In the genomic region with DNA sequence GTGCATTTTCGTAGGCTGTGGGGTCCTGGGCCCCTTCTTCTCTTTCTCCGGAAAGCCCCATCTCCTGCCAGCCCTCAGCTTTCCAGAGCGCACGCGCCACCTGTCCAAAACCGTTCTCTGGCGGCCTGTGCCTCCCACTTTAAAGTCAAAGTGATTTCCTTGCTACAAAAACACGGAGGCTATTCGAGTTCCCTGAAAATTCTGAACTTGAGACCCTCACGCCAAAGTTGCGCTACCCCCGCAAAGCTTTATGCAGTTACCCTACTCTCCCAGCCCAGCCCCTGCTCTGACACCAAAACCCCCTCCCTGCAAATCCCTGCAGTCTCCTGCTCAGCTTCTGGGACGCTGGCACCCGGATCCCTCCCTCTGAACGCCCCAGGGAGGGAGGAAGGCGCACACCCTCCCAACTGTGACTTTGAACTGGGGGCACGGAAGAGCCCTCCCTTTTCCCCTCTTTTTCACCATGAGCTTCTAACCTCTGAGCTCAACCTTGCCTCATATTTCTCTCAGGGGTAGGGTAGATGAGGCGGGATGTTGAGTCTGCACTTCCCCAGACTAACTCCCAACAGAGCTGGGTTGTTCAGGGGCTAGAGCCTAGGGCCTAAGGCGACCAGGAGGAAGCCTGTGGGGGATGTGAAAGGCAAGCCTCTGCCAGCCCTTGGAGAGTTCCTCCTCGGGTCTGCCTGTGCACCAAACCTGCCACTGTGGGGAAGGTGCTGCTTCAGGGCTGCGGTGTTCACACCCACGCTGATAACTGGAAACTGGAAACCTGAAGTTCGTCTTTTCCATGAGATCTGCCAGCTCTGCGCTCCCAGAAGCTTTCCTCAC, we compare ENCODE assay signal across 2 cellular contexts.
TF ChIP-seq lines count a peak whose summit lies in the region.

No MANE protein-coding gene starts in this region.

TF ChIP-seq in GM23338, 12 proteins besides CTCF, POLR2A, EP300 and RAD21:
- TF ChIP-seq EZH2 (IDR thresholded peaks at IDR 0.05; ENCODE audit: low read depth, unreplicated experiment): no peak
- no peak for TF ChIP-seq ZNF331 (CRISPR knock-in tag; IDR thresholded peaks at IDR 0.05; ENCODE audit: low read depth)
- TF ChIP-seq STAT1 (IDR thresholded peaks at IDR 0.05; ENCODE audit: unreplicated experiment): no peak
- TF ChIP-seq ZNF462 (CRISPR knock-in tag; IDR thresholded peaks at IDR 0.05): no peak
- TF ChIP-seq ZNF114 (CRISPR knock-in tag; IDR thresholded peaks at IDR 0.05): no peak
- TF ChIP-seq NANOG (IDR thresholded peaks at IDR 0.05; ENCODE audit: borderline replicate concordance): no peak
- TF ChIP-seq EZH2phosphoT487 (IDR thresholded peaks at IDR 0.05; ENCODE audit: unreplicated experiment): no peak
- no peak for TF ChIP-seq CREB1 (CRISPR knock-in tag; IDR thresholded peaks at IDR 0.05; ENCODE audit: low read depth)
- TF ChIP-seq ETS1 (IDR thresholded peaks at IDR 0.05): no peak

TF ChIP-seq in GM12878, 131 proteins besides CTCF, POLR2A, EP300 and RAD21:
- TF ChIP-seq IKZF1 (conservative IDR thresholded peaks at IDR 0.05) (peak; percentile 34; the same call in 1 of the 2 replicates), HDAC6 (IDR thresholded peaks at IDR 0.05; ENCODE audit: unreplicated experiment) (peak; percentile 41), SPI1 (IDR thresholded peaks at IDR 0.05; ENCODE audit: borderline replicate concordance, insufficient read depth, low read depth, low read length) (no peak), BHLHE40 (IDR thresholded peaks at IDR 0.05; ENCODE audit: borderline replicate concordance in 1 of 2, low read depth in 2 of 2, low read length in 1 of 2) (peak in 1 of 2 experiments; percentile 1; a peak in 1 of 4 replicates), IKZF2 (IDR thresholded peaks at IDR 0.05) (peak in 1 of 2 experiments; percentile 12; a peak in 1 of 4 replicates), YY1 (IDR thresholded peaks at IDR 0.05; ENCODE audit: low read depth, low read length) (no peak)
- TF ChIP-seq, protein P1, sequence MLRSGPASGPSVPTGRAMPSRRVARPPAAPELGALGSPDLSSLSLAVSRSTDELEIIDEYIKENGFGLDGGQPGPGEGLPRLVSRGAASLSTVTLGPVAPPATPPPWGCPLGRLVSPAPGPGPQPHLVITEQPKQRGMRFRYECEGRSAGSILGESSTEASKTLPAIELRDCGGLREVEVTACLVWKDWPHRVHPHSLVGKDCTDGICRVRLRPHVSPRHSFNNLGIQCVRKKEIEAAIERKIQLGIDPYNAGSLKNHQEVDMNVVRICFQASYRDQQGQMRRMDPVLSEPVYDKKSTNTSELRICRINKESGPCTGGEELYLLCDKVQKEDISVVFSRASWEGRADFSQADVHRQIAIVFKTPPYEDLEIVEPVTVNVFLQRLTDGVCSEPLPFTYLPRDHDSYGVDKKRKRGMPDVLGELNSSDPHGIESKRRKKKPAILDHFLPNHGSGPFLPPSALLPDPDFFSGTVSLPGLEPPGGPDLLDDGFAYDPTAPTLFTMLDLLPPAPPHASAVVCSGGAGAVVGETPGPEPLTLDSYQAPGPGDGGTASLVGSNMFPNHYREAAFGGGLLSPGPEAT (IDR thresholded peaks at IDR 0.05; ENCODE audit: low read depth): no peak
